1 cellular context compared by ENCODE assay signal in the genomic region with DNA sequence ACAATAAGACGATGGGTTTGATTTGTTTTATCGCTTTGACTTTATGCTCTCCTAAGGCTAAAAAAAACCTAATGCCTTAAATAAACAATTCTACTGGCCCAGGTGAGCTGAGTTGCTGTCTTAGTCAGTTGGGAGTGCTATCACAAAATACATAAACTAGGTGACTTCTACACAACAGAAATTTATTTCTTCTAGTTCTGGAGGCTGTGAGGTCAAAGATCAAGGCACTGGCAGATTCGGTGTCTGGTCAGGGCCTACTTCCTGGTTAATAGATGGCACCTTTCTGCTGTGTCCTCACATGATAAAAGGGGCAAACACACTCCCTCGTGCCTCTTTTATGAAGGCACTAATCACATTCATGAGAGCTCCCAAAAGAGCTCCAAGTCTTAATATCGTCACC.
TF ChIP-seq lines count a peak whose summit lies in the region.

No MANE protein-coding gene starts in this region.

TF ChIP-seq in HepG2, 621 proteins besides CTCF, POLR2A, EP300 and RAD21 (continued from another document):
- TF ChIP-seq ARID5B (CRISPR knock-in tag; IDR thresholded peaks at IDR 0.05) (0 out of 2 replicates have a peak, but pooled peaks have one; percentile 8), FOXA3 (CRISPR knock-in tag; IDR thresholded peaks at IDR 0.05) (no peak), ZKSCAN5 (CRISPR knock-in tag; IDR thresholded peaks at IDR 0.05) (no peak), ZNF282 (IDR thresholded peaks at IDR 0.05; ENCODE audit: partially characterized antibody) (no peak), GFI1 (CRISPR knock-in tag; IDR thresholded peaks at IDR 0.05; ENCODE audit: borderline replicate concordance) (no peak), PATZ1 (CRISPR knock-in tag; IDR thresholded peaks at IDR 0.05) (no peak), ZFX (CRISPR knock-in tag; IDR thresholded peaks at IDR 0.05; ENCODE audit: low read depth) (0 out of 2 replicates have a peak, but pooled peaks have one; percentile 27), ATF7 (IDR thresholded peaks at IDR 0.05) (no peak), ATF7 (CRISPR knock-in tag; IDR thresholded peaks at IDR 0.05) (no peak), NFKBIZ (CRISPR knock-in tag; IDR thresholded peaks at IDR 0.05) (no peak), NR2F6 (IDR thresholded peaks at IDR 0.05) (peak; percentile 32; the same call in 1 of the 2 replicates), NR2F6 (CRISPR knock-in tag; IDR thresholded peaks at IDR 0.05) (no peak), REPIN1 (CRISPR knock-in tag; IDR thresholded peaks at IDR 0.05; ENCODE audit: borderline replicate concordance, low read depth) (peak; percentile 33; the same call in 1 of the 2 replicates), BCL6 (CRISPR knock-in tag; IDR thresholded peaks at IDR 0.05) (no peak), SALL2 (CRISPR knock-in tag; IDR thresholded peaks at IDR 0.05) (no peak), ZNF263 (CRISPR knock-in tag; IDR thresholded peaks at IDR 0.05) (no peak), ZNF20 (CRISPR knock-in tag; IDR thresholded peaks at IDR 0.05) (no peak), CC2D1A (CRISPR knock-in tag; IDR thresholded peaks at IDR 0.05) (no peak), HNF4A (CRISPR knock-in tag; IDR thresholded peaks at IDR 0.05) (peak; percentile 19; the same call in 1 of the 2 replicates), SETDB1 (CRISPR knock-in tag; IDR thresholded peaks at IDR 0.05; ENCODE audit: borderline replicate concordance) (no peak), ZSCAN25 (CRISPR knock-in tag; IDR thresholded peaks at IDR 0.05) (no peak), FOXM1 (CRISPR knock-in tag; IDR thresholded peaks at IDR 0.05) (no peak), ZNF333 (CRISPR knock-in tag; IDR thresholded peaks at IDR 0.05; ENCODE audit: borderline replicate concordance) (no peak), ELF3 (CRISPR knock-in tag; IDR thresholded peaks at IDR 0.05) (peak; percentile 77), YEATS2 (CRISPR knock-in tag; IDR thresholded peaks at IDR 0.05; ENCODE audit: borderline replicate concordance) (no peak), HDAC6 (IDR thresholded peaks at IDR 0.05; ENCODE audit: low read depth, low read length) (no peak), AHDC1 (CRISPR knock-in tag; IDR thresholded peaks at IDR 0.05; ENCODE audit: borderline replicate concordance) (no peak), FOXJ3 (CRISPR knock-in tag; IDR thresholded peaks at IDR 0.05; ENCODE audit: borderline replicate concordance) (no peak), SRSF1 (optimal IDR thresholded peaks at IDR 0.05; ENCODE audit: low read depth, low read length) (no peak), SIN3B (IDR thresholded peaks at IDR 0.05; ENCODE audit: low read length) (no peak), SNAI1 (CRISPR knock-in tag; IDR thresholded peaks at IDR 0.05; ENCODE audit: borderline replicate concordance) (no peak)
- TF ChIP-seq, protein P1, sequence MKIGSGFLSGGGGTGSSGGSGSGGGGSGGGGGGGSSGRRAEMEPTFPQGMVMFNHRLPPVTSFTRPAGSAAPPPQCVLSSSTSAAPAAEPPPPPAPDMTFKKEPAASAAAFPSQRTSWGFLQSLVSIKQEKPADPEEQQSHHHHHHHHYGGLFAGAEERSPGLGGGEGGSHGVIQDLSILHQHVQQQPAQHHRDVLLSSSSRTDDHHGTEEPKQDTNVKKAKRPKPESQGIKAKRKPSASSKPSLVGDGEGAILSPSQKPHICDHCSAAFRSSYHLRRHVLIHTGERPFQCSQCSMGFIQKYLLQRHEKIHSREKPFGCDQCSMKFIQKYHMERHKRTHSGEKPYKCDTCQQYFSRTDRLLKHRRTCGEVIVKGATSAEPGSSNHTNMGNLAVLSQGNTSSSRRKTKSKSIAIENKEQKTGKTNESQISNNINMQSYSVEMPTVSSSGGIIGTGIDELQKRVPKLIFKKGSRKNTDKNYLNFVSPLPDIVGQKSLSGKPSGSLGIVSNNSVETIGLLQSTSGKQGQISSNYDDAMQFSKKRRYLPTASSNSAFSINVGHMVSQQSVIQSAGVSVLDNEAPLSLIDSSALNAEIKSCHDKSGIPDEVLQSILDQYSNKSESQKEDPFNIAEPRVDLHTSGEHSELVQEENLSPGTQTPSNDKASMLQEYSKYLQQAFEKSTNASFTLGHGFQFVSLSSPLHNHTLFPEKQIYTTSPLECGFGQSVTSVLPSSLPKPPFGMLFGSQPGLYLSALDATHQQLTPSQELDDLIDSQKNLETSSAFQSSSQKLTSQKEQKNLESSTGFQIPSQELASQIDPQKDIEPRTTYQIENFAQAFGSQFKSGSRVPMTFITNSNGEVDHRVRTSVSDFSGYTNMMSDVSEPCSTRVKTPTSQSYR (CRISPR knock-in tag; IDR thresholded peaks at IDR 0.05; ENCODE audit: borderline replicate concordance), result no peak
- TF ChIP-seq, protein P2, sequence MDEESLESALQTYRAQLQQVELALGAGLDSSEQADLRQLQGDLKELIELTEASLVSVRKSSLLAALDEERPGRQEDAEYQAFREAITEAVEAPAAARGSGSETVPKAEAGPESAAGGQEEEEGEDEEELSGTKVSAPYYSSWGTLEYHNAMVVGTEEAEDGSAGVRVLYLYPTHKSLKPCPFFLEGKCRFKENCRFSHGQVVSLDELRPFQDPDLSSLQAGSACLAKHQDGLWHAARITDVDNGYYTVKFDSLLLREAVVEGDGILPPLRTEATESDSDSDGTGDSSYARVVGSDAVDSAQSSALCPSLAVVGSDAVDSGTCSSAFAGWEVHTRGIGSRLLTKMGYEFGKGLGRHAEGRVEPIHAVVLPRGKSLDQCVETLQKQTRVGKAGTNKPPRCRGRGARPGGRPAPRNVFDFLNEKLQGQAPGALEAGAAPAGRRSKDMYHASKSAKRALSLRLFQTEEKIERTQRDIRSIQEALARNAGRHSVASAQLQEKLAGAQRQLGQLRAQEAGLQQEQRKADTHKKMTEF (CRISPR knock-in tag; IDR thresholded peaks at IDR 0.05), result 0 out of 2 replicates have a peak, but pooled peaks have one; percentile 21
